In genomic region chr7:70392282-70392681, GRCh38 we compare ENCODE assay signal across 17 cellular contexts.
DNase-seq lines count a peak whose midpoint lies in the region; ATAC-seq and TF ChIP-seq lines count a peak whose summit lies in the region.
"Had no signal": no experiment of that assay in that cellular context is flagged by ENCODE, and none has a peak within 500 bp of the region (broad histone marks: within the 10 kb centered on the region; RNA-seq: fewer than 3 reads in every experiment).

No MANE protein-coding gene starts in this region.

- H3K9me3 ChIP-seq in adipocyte (ENCODE audit: control insufficient read depth, low read length): no peaks in the 10 kb centered on the region
- no peaks in the 10 kb centered on the region for H3K9me3 ChIP-seq in mesenchymal stem cell (ENCODE audit: control insufficient read depth, low read length)
- H3K9me3 ChIP-seq in suprapubic skin: no peaks in the 10 kb centered on the region

- no peak for TF ChIP-seq POLR2A in suprapubic skin (IDR thresholded peaks at IDR 0.05)

- H2AFZ ChIP-seq in mesenchymal stem cell (ENCODE audit: low read depth, low read length): no peak overlapping the region

- H2BK15ac ChIP-seq in mesenchymal stem cell (ENCODE audit: low read depth, poor library complexity, severe bottlenecking): no peak overlapping the region

- no peak for TF ChIP-seq EP300 in suprapubic skin (IDR thresholded peaks at IDR 0.05)

- H3K4ac ChIP-seq in mesenchymal stem cell (ENCODE audit: low read depth in 1 of 2, low read length in 2 of 2): no peak overlapping the region

- no peaks in the 10 kb centered on the region for H3K27me3 ChIP-seq in adipocyte (replicated peaks; ENCODE audit: control insufficient read depth, insufficient read depth, low read length)
- H3K27me3 ChIP-seq in mesenchymal stem cell (ENCODE audit: control insufficient read depth in 1 of 2, insufficient read depth in 1 of 2, low read length in 2 of 2): no peaks in the 10 kb centered on the region
- H3K27me3 ChIP-seq in suprapubic skin: no peaks in the 10 kb centered on the region

- 82% methylated on average over 2 of the region's 2 CpGs for WGBS in mesenchymal stem cell
- 75% methylated on average over 2 of the region's 2 CpGs for WGBS in suprapubic skin

- H3K4me3 ChIP-seq in adipocyte (ENCODE audit: low read length): peak overlapping the region; percentile 57
- H3K4me3 ChIP-seq in fibroblast of mammary gland (ENCODE audit: control insufficient read depth, low read depth, low read length): no peak overlapping the region
- H3K4me3 ChIP-seq in mesenchymal stem cell (ENCODE audit: insufficient read depth in 1 of 2, low read depth in 1 of 2, low read length in 2 of 2): peak overlapping the region in 1 of 2 experiments; percentile 28
- no peak overlapping the region for H3K4me3 ChIP-seq in suprapubic skin

- H2BK120ac ChIP-seq in mesenchymal stem cell (ENCODE audit: low read depth, low read length): no peak overlapping the region

- H3K27ac ChIP-seq in mesenchymal stem cell (ENCODE audit: low read length, poor library complexity, severe bottlenecking): no peak overlapping the region
- peak overlapping the region; percentile 41 for H3K27ac ChIP-seq in suprapubic skin

- TF ChIP-seq CTCF in fibroblast of mammary gland (conservative IDR thresholded peaks at IDR 0.05; ENCODE audit: control insufficient read depth, insufficient read depth, low read depth, low read length) (no peak), suprapubic skin (IDR thresholded peaks at IDR 0.05) (no peak)

- no peak overlapping the region for H2BK12ac ChIP-seq in mesenchymal stem cell (ENCODE audit: low read length in 2 of 2)

- H3K4me1 ChIP-seq in adipocyte (ENCODE audit: control insufficient read depth, insufficient read depth, low read length) (peaks cover 54% of the 10 kb centered on the region), mesenchymal stem cell (ENCODE audit: control insufficient read depth, insufficient read depth, low read depth, low read length) (peaks cover 2% of the 10 kb centered on the region), suprapubic skin (peaks cover 13% of the 10 kb centered on the region)

- H4K8ac ChIP-seq in mesenchymal stem cell (ENCODE audit: low read length): no peak overlapping the region

- H3K9ac ChIP-seq in adipocyte (ENCODE audit: low read length) (peak overlapping the region; percentile 16), mesenchymal stem cell (ENCODE audit: low read length) (peak overlapping the region; percentile 67)

- H4K91ac ChIP-seq in mesenchymal stem cell (ENCODE audit: low read length): no peak overlapping the region

- H2AK5ac ChIP-seq in mesenchymal stem cell (ENCODE audit: low read length, severe bottlenecking): no peak overlapping the region

- DNase-seq in adipocyte (ENCODE audit: low read depth) (peak; percentile 75), fibroblast of mammary gland (ENCODE audit: low read depth) (peak; percentile 91), mesenchymal stem cell (peak; percentile 10), suprapubic skin (ENCODE audit: low spot score in 2 of 2) (no peak)
- no peak for DNase-seq in activated naive CD4-positive, alpha-beta T cell treated with anti-CD3 and anti-CD28 coated beads, Interleukin-2, amount 50 U/mL, for 16 hours
- DNase-seq in central memory CD4-positive, alpha-beta T cell: no peak
- DNase-seq in activated T-cell treated with anti-CD3 and anti-CD28 coated beads, Interleukin-2, amount 50 U/mL, for 1 hour: no peak
- DNase-seq: activated CD4-positive, CD25-positive, alpha-beta regulatory T cell; dermis blood vessel endothelial cell; GF-D8; MM.1S; naive thymus-derived CD4-positive, alpha-beta T cell; NCI-H2029 treated with DMSO at 0.1 percent for 48 hours; NCI-H526 treated with DMSO at 0.1 percent for 48 hours had no signal

- no peak overlapping the region for H3K14ac ChIP-seq in mesenchymal stem cell (ENCODE audit: low read length in 2 of 2)

- no peak overlapping the region for H3K18ac ChIP-seq in mesenchymal stem cell (ENCODE audit: low read depth in 1 of 2, low read length in 2 of 2)

- no peak overlapping the region for H3K23ac ChIP-seq in mesenchymal stem cell (ENCODE audit: low read length in 2 of 2)

- no peak overlapping the region for H3K4me2 ChIP-seq in mesenchymal stem cell (ENCODE audit: low read length, poor library complexity, severe bottlenecking)

- H3K36me3 ChIP-seq in adipocyte (ENCODE audit: control insufficient read depth, insufficient read depth, low read length, severe bottlenecking) (no peaks in the 10 kb centered on the region), mesenchymal stem cell (ENCODE audit: control insufficient read depth in 1 of 2, insufficient read depth in 2 of 2, low read depth in 1 of 2, low read length in 2 of 2) (no peaks in the 10 kb centered on the region), suprapubic skin (no peaks in the 10 kb centered on the region)

- H3K79me1 ChIP-seq in mesenchymal stem cell (replicated peaks; ENCODE audit: low read length, poor library complexity, severe bottlenecking): no peaks in the 10 kb centered on the region

- no peak for ATAC-seq in GM19351 (IDR thresholded peaks at IDR 0.05; ENCODE audit: unreplicated experiment)
- ATAC-seq: esophagus mucosa; left lobe of liver; naive thymus-derived CD4-positive, alpha-beta T cell had no signal

- no peak overlapping the region for H2BK5ac ChIP-seq in mesenchymal stem cell (ENCODE audit: low read depth, low read length, poor library complexity, severe bottlenecking)

Comparison
In these comparisons a context has a peak if more than half of its experiments do, and no peak if none do; other contexts are left out.
1. DNase-seq: peak in adipocyte (single experiment), fibroblast of mammary gland (single experiment) and mesenchymal stem cell (single experiment); none in suprapubic skin (0 of 2), activated naive CD4-positive, alpha-beta T cell treated with anti-CD3 and anti-CD28 coated beads, Interleukin-2, amount 50 U/mL, for 16 hours (single experiment), central memory CD4-positive, alpha-beta T cell (single experiment) and activated T-cell treated with anti-CD3 and anti-CD28 coated beads, Interleukin-2, amount 50 U/mL, for 1 hour (single experiment).